1 cellular context compared by ENCODE assay signal in the genomic region with DNA sequence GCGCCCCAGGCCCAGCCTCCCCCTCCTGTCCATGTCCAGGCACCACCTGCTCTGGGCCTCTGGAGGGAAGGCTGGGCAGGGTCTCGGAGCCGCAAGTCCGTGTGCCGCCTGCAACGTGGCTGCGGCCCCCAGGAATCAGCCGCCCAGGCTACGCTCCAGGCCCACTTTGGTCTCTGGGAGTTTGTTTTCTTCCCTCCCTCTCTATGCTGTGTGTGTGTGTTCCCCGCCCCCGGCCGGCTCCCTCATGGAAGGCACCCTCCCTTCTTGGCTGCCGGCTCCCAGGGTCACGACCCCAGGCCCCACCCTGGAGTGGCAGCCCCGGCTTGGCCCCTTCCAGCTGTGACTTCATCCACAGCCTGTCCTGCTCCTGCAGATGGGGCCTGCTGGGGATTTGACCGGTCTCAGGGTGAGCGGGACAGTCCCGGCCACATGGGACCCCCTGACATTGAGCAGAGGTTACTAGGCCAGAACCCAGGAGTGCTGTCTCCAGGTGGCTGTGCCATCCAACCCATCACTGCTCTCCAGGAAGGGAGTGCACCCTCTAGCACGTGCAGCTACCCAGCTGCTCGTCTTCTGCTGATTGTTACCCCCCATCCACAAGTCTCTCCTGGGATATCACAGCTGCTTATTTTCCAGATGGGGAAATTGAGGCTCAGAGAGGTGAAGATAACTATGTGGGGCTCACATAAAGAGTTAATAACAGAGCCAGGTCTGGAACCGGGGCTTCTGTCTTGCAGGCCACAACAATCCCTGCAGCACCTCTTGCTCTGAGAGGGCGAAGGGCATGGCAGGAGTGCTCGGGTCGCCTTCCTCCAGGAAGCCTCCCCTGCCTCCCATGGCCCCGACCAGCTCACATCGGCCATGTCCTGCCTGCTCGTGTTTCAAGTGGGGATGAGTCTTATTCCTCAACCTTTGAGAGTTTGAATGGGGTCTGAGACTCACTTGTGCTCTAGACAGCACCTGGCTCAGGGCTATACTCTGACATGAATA.
A peak's percentile ranks its signal among the peaks of the same experiment; 100 is the strongest.
TF ChIP-seq lines count a peak whose summit lies in the region.

No MANE protein-coding gene starts in this region.

TF ChIP-seq in HepG2, 621 proteins besides CTCF, POLR2A, EP300 and RAD21 (continues in another document):
- TF ChIP-seq, protein P1, sequence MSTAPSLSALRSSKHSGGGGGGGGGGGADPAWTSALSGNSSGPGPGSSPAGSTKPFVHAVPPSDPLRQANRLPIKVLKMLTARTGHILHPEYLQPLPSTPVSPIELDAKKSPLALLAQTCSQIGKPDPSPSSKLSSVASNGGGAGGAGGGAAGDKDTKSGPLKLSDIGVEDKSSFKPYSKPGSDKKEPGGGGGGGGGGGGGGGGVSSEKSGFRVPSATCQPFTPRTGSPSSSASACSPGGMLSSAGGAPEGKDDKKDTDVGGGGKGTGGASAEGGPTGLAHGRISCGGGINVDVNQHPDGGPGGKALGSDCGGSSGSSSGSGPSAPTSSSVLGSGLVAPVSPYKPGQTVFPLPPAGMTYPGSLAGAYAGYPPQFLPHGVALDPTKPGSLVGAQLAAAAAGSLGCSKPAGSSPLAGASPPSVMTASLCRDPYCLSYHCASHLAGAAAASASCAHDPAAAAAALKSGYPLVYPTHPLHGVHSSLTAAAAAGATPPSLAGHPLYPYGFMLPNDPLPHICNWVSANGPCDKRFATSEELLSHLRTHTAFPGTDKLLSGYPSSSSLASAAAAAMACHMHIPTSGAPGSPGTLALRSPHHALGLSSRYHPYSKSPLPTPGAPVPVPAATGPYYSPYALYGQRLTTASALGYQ (CRISPR knock-in tag; IDR thresholded peaks at IDR 0.05): no peak
- TF ChIP-seq, protein P2, sequence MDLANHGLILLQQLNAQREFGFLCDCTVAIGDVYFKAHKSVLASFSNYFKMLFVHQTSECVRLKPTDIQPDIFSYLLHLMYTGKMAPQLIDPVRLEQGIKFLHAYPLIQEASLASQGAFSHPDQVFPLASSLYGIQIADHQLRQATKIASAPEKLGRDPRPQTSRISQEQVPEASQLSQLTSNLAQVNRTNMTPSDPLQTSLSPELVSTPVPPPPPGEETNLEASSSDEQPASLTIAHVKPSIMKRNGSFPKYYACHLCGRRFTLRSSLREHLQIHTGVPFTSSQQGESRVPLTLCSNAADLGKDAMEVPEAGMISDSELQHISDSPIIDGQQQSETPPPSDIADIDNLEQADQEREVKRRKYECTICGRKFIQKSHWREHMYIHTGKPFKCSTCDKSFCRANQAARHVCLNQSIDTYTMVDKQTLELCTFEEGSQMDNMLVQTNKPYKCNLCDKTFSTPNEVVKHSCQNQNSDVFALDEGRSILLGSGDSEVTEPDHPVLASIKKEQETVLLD (CRISPR knock-in tag; IDR thresholded peaks at IDR 0.05; ENCODE audit: low read depth): no peak
- no peak for TF ChIP-seq RNF2 (conservative IDR thresholded peaks at IDR 0.05; ENCODE audit: low read depth)
- TF ChIP-seq, protein P3, sequence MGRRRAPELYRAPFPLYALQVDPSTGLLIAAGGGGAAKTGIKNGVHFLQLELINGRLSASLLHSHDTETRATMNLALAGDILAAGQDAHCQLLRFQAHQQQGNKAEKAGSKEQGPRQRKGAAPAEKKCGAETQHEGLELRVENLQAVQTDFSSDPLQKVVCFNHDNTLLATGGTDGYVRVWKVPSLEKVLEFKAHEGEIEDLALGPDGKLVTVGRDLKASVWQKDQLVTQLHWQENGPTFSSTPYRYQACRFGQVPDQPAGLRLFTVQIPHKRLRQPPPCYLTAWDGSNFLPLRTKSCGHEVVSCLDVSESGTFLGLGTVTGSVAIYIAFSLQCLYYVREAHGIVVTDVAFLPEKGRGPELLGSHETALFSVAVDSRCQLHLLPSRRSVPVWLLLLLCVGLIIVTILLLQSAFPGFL (CRISPR knock-in tag; IDR thresholded peaks at IDR 0.05): no peak
- TF ChIP-seq SAP130 (CRISPR knock-in tag; IDR thresholded peaks at IDR 0.05; ENCODE audit: low read depth): peak; percentile 46; the same call in 1 of the 2 replicates
- TF ChIP-seq ZNF772 (CRISPR knock-in tag; IDR thresholded peaks at IDR 0.05): no peak
- no peak for TF ChIP-seq ZSCAN29 (CRISPR knock-in tag; conservative IDR thresholded peaks at IDR 0.05)
- peak; percentile 43 to 82; a peak in 3 of 4 replicates for TF ChIP-seq NR2F1 (CRISPR knock-in tag; IDR thresholded peaks at IDR 0.05)
- TF ChIP-seq BRCA1 (CRISPR knock-in tag; IDR thresholded peaks at IDR 0.05): no peak
- no peak for TF ChIP-seq ZNF468 (CRISPR knock-in tag; IDR thresholded peaks at IDR 0.05)
- no peak for TF ChIP-seq ZNF781 (CRISPR knock-in tag; IDR thresholded peaks at IDR 0.05; ENCODE audit: borderline replicate concordance, not compliant biosample characterization)
- no peak for TF ChIP-seq ZNF17 (CRISPR knock-in tag; IDR thresholded peaks at IDR 0.05)
- no peak for TF ChIP-seq ZNF207 (IDR thresholded peaks at IDR 0.05; ENCODE audit: borderline replicate concordance)
- TF ChIP-seq ZBTB8A (CRISPR knock-in tag; IDR thresholded peaks at IDR 0.05; ENCODE audit: borderline replicate concordance, low read depth): no peak
- TF ChIP-seq NFE2L2 (IDR thresholded peaks at IDR 0.05; ENCODE audit: low read length): no peak
- TF ChIP-seq, protein P4, sequence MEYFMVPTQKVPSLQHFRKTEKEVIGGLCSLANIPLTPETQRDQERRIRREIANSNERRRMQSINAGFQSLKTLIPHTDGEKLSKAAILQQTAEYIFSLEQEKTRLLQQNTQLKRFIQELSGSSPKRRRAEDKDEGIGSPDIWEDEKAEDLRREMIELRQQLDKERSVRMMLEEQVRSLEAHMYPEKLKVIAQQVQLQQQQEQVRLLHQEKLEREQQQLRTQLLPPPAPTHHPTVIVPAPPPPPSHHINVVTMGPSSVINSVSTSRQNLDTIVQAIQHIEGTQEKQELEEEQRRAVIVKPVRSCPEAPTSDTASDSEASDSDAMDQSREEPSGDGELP (IDR thresholded peaks at IDR 0.05; ENCODE audit: borderline replicate concordance, low read depth): 0 out of 2 replicates have a peak, but pooled peaks have one; percentile 18
- TF ChIP-seq ZNF383 (CRISPR knock-in tag; IDR thresholded peaks at IDR 0.05; ENCODE audit: borderline replicate concordance): no peak
- TF ChIP-seq, protein P5, sequence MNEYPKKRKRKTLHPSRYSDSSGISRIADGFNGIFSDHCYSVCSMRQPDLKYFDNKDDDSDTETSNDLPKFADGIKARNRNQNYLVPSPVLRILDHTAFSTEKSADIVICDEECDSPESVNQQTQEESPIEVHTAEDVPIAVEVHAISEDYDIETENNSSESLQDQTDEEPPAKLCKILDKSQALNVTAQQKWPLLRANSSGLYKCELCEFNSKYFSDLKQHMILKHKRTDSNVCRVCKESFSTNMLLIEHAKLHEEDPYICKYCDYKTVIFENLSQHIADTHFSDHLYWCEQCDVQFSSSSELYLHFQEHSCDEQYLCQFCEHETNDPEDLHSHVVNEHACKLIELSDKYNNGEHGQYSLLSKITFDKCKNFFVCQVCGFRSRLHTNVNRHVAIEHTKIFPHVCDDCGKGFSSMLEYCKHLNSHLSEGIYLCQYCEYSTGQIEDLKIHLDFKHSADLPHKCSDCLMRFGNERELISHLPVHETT (CRISPR knock-in tag; conservative IDR thresholded peaks at IDR 0.05): no peak
- TF ChIP-seq, protein P6, sequence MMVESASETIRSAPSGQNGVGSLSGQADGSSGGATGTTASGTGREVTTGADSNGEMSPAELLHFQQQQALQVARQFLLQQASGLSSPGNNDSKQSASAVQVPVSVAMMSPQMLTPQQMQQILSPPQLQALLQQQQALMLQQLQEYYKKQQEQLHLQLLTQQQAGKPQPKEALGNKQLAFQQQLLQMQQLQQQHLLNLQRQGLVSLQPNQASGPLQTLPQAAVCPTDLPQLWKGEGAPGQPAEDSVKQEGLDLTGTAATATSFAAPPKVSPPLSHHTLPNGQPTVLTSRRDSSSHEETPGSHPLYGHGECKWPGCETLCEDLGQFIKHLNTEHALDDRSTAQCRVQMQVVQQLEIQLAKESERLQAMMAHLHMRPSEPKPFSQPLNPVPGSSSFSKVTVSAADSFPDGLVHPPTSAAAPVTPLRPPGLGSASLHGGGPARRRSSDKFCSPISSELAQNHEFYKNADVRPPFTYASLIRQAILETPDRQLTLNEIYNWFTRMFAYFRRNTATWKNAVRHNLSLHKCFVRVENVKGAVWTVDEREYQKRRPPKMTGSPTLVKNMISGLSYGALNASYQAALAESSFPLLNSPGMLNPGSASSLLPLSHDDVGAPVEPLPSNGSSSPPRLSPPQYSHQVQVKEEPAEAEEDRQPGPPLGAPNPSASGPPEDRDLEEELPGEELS (CRISPR knock-in tag; IDR thresholded peaks at IDR 0.05): peak; percentile 17; the same call in 1 of the 2 replicates
- TF ChIP-seq HOXA7 (CRISPR knock-in tag; IDR thresholded peaks at IDR 0.05): no peak
- TF ChIP-seq NR2F6 (IDR thresholded peaks at IDR 0.05): peak; percentile 78
- peak; percentile 87 for TF ChIP-seq NR2F6 (CRISPR knock-in tag; IDR thresholded peaks at IDR 0.05)
- TF ChIP-seq HMG20A (CRISPR knock-in tag; IDR thresholded peaks at IDR 0.05; ENCODE audit: borderline replicate concordance): no peak
- TF ChIP-seq SRF (IDR thresholded peaks at IDR 0.05; ENCODE audit: low read depth, low read length): no peak
- TF ChIP-seq, protein P7, sequence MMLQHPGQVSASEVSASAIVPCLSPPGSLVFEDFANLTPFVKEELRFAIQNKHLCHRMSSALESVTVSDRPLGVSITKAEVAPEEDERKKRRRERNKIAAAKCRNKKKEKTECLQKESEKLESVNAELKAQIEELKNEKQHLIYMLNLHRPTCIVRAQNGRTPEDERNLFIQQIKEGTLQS (CRISPR knock-in tag; IDR thresholded peaks at IDR 0.05): no peak
- TF ChIP-seq HOXA5 (CRISPR knock-in tag; IDR thresholded peaks at IDR 0.05): no peak
- TF ChIP-seq, protein P8, sequence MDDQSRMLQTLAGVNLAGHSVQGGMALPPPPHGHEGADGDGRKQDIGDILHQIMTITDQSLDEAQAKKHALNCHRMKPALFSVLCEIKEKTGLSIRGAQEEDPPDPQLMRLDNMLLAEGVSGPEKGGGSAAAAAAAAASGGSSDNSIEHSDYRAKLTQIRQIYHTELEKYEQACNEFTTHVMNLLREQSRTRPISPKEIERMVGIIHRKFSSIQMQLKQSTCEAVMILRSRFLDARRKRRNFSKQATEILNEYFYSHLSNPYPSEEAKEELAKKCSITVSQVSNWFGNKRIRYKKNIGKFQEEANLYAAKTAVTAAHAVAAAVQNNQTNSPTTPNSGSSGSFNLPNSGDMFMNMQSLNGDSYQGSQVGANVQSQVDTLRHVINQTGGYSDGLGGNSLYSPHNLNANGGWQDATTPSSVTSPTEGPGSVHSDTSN (CRISPR knock-in tag; IDR thresholded peaks at IDR 0.05; ENCODE audit: borderline replicate concordance): no peak
- TF ChIP-seq NFIB (CRISPR knock-in tag; IDR thresholded peaks at IDR 0.05; ENCODE audit: borderline replicate concordance): no peak
- no peak for TF ChIP-seq MYNN (CRISPR knock-in tag; IDR thresholded peaks at IDR 0.05; ENCODE audit: low read depth)
- TF ChIP-seq REL (CRISPR knock-in tag; conservative IDR thresholded peaks at IDR 0.05): no peak
- no peak for TF ChIP-seq HMGA1 (CRISPR knock-in tag; conservative IDR thresholded peaks at IDR 0.05)
- peak; percentile 58; the same call in 1 of the 2 replicates for TF ChIP-seq RXRA (CRISPR knock-in tag; IDR thresholded peaks at IDR 0.05)
- TF ChIP-seq, protein P9, sequence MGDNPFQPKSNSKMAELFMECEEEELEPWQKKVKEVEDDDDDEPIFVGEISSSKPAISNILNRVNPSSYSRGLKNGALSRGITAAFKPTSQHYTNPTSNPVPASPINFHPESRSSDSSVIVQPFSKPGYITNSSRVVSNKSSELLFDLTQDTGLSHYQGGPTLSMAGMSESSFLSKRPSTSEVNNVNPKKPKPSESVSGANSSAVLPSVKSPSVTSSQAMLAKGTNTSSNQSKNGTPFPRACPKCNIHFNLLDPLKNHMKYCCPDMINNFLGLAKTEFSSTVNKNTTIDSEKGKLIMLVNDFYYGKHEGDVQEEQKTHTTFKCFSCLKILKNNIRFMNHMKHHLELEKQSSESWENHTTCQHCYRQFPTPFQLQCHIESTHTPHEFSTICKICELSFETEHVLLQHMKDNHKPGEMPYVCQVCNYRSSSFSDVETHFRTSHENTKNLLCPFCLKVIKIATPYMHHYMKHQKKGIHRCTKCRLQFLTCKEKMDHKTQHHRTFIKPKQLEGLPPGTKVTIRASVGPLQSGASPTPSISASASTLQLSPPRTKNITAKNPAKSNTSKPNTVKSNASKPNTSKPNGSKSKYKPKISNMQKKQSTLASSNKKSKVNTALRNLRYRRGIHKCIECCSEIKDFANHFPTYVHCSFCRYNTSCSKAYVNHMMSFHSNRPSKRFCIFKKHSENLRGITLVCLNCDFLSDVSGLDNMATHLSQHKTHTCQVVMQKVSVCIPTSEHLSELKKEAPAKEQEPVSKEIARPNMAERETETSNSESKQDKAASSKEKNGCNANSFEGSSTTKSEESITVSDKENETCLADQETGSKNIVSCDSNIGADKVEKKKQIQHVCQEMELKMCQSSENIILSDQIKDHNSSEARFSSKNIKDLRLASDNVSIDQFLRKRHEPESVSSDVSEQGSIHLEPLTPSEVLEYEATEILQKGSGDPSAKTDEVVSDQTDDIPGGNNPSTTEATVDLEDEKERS (CRISPR knock-in tag; IDR thresholded peaks at IDR 0.05): no peak
- no peak for TF ChIP-seq ZNF260 (CRISPR knock-in tag; IDR thresholded peaks at IDR 0.05; ENCODE audit: borderline replicate concordance, low read depth)
- no peak for TF ChIP-seq ZBTB7A (CRISPR knock-in tag; IDR thresholded peaks at IDR 0.05)
- TF ChIP-seq BHLHE40 (IDR thresholded peaks at IDR 0.05; ENCODE audit: low read length): no peak
- TF ChIP-seq ELF1 (CRISPR knock-in tag; IDR thresholded peaks at IDR 0.05): no peak
- TF ChIP-seq ZNF790 (CRISPR knock-in tag; IDR thresholded peaks at IDR 0.05; ENCODE audit: borderline replicate concordance): no peak
- no peak for TF ChIP-seq NFYB (CRISPR knock-in tag; IDR thresholded peaks at IDR 0.05)
- TF ChIP-seq NCOA1 (CRISPR knock-in tag; IDR thresholded peaks at IDR 0.05): no peak
- TF ChIP-seq ZNF644 (CRISPR knock-in tag; IDR thresholded peaks at IDR 0.05; ENCODE audit: low read depth): no peak
- no peak for TF ChIP-seq RBM39 (IDR thresholded peaks at IDR 0.05; ENCODE audit: low read depth, low read length, poor library complexity, severe bottlenecking)
- TF ChIP-seq ZNF652 (CRISPR knock-in tag; IDR thresholded peaks at IDR 0.05; ENCODE audit: borderline replicate concordance, low read depth): 0 out of 2 replicates have a peak, but pooled peaks have one; percentile 26
- TF ChIP-seq MTA3 (CRISPR knock-in tag; IDR thresholded peaks at IDR 0.05): no peak
- TF ChIP-seq ZNF24 (IDR thresholded peaks at IDR 0.05): no peak
- TF ChIP-seq, protein P10, sequence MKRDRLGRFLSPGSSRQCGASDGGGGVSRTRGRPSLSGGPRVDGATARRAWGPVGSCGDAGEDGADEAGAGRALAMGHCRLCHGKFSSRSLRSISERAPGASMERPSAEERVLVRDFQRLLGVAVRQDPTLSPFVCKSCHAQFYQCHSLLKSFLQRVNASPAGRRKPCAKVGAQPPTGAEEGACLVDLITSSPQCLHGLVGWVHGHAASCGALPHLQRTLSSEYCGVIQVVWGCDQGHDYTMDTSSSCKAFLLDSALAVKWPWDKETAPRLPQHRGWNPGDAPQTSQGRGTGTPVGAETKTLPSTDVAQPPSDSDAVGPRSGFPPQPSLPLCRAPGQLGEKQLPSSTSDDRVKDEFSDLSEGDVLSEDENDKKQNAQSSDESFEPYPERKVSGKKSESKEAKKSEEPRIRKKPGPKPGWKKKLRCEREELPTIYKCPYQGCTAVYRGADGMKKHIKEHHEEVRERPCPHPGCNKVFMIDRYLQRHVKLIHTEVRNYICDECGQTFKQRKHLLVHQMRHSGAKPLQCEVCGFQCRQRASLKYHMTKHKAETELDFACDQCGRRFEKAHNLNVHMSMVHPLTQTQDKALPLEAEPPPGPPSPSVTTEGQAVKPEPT (CRISPR knock-in tag; IDR thresholded peaks at IDR 0.05; ENCODE audit: low read depth): no peak
- peak; percentile 34; the same call in 1 of the 2 replicates for TF ChIP-seq DMAP1 (CRISPR knock-in tag; IDR thresholded peaks at IDR 0.05)
- no peak for TF ChIP-seq ZNF879 (CRISPR knock-in tag; IDR thresholded peaks at IDR 0.05)
- TF ChIP-seq NBN (conservative IDR thresholded peaks at IDR 0.05): no peak
- no peak for TF ChIP-seq ZNF816 (CRISPR knock-in tag; IDR thresholded peaks at IDR 0.05; ENCODE audit: borderline replicate concordance)
